Comparison of ENCODE assay signal across 31 cellular contexts in the genomic region with DNA sequence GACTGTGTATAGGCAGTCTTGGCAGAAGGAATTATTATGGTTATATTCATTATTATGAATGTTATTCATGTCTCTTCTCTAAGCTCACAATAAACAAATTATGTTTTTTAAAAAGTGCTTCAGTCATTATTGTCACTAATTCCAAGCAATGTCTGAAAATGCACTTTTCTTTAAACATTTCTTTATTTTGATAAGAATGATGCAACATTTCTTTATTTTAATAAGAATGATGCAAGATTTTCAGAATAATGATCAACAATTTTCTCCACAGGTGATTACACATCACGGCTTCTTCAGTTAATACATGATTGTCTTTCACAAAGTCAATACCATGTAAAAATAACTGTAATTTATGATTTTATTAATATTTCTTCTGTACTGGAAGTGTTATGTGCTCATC. TPM values are rescaled to one million over a fixed set of nuclear protein-coding genes. Genes with fewer than 3 reads are reported as not detected.
DNase-seq lines count a peak whose midpoint lies in the region; ATAC-seq, FAIRE-seq and TF ChIP-seq lines count a peak whose summit lies in the region.
"Had no signal": no experiment of that assay in that cellular context is flagged by ENCODE, and none has a peak within 500 bp of the region (broad histone marks: within the 10 kb centered on the region; RNA-seq: fewer than 3 reads in every experiment).

No MANE protein-coding gene starts in this region.

- TF ChIP-seq POLR2A in HepG2 (IDR thresholded peaks at IDR 0.05; ENCODE audit: insufficient read depth in 1 of 2, low read depth in 2 of 2, low read length in 2 of 2) (no peak), right lobe of liver (IDR thresholded peaks at IDR 0.05) (no peak), ovary (IDR thresholded peaks at IDR 0.05) (no peak)

- H3K79me2 ChIP-seq in HepG2 (ENCODE audit: insufficient read depth, low read length), result no peaks in the 10 kb centered on the region

- no peaks in the 10 kb centered on the region for H3K9me3 ChIP-seq in HepG2 (ENCODE audit: low read length)
- H3K9me3 ChIP-seq in right lobe of liver, result no peaks in the 10 kb centered on the region
- no peaks in the 10 kb centered on the region for H3K9me3 ChIP-seq in kidney (ENCODE audit: control insufficient read depth in 1 of 2, low read length in 2 of 2)
- no peaks in the 10 kb centered on the region for H3K9me3 ChIP-seq in ovary
- H3K9me3 ChIP-seq: BE2C, BLaER1 had no signal

- ATAC-seq in HepG2 (no peak), right lobe of liver (no peak), HG02610 (IDR thresholded peaks at IDR 0.05; ENCODE audit: unreplicated experiment) (no peak), HG03457 (IDR thresholded peaks at IDR 0.05; ENCODE audit: unreplicated experiment) (no peak)
- ATAC-seq: GM12878 had no signal

- no peak overlapping the region for H3K4me3 ChIP-seq in HepG2 (replicated peaks in 1 of 3; ENCODE audit: insufficient read depth in 1 of 3, low read depth in 2 of 3, low read length in 3 of 3)
- no peak overlapping the region for H3K4me3 ChIP-seq in right lobe of liver
- no peak overlapping the region for H3K4me3 ChIP-seq in kidney (ENCODE audit: low read length in 2 of 2)
- no peak overlapping the region for H3K4me3 ChIP-seq in ovary
- H3K4me3 ChIP-seq: BLaER1, GM12878 had no signal

- TF ChIP-seq EP300 in HepG2 (IDR thresholded peaks at IDR 0.05; ENCODE audit: low read depth in 2 of 2, low read length in 2 of 2) (no peak), HepG2 (CRISPR knock-in tag; IDR thresholded peaks at IDR 0.05; ENCODE audit: borderline replicate concordance) (no peak), ovary (IDR thresholded peaks at IDR 0.05) (no peak)

- intact Hi-C loops in HepG2 (cut with micrococcal nuclease; ENCODE audit: unreplicated experiment) (no loop called here), right lobe of liver (cut with DNase I) (no loop called here), kidney (cut with DNase I) (no loop called here), ovary (cut with DNase I) (no loop called here)

- TF ChIP-seq CTCF in HepG2 (CRISPR knock-in tag; IDR thresholded peaks at IDR 0.05), result no peak
- TF ChIP-seq CTCF in right lobe of liver (IDR thresholded peaks at IDR 0.05), result no peak
- no peak for TF ChIP-seq CTCF in kidney (IDR thresholded peaks at IDR 0.05; ENCODE audit: borderline replicate concordance, extremely low read depth, insufficient read depth)
- no peak for TF ChIP-seq CTCF in ovary (IDR thresholded peaks at IDR 0.05)

- H3K4me1 ChIP-seq in HepG2 (ENCODE audit: insufficient read depth, low read length) (no peaks in the 10 kb centered on the region), right lobe of liver (no peaks in the 10 kb centered on the region), kidney (ENCODE audit: control insufficient read depth in 1 of 2, insufficient read depth in 1 of 2, low read depth in 1 of 2, low read length in 2 of 2) (no peaks in the 10 kb centered on the region), ovary (ENCODE audit: insufficient read depth) (no peaks in the 10 kb centered on the region)
- H3K4me1 ChIP-seq: BE2C, BLaER1 had no signal

- H4K20me1 ChIP-seq in HepG2 (ENCODE audit: insufficient read depth, low read length), result no peaks in the 10 kb centered on the region
- H4K20me1 ChIP-seq: BLaER1 had no signal

- TF ChIP-seq RAD21 in HepG2 (CRISPR knock-in tag; IDR thresholded peaks at IDR 0.05), result no peak

- in situ Hi-C loops in HepG2 (cut with HindIII; ENCODE audit: extremely low pct_ligation_motif_present, low pct_unique_long_range_greater_than_20kb), result no loop called here

- H3K27ac ChIP-seq in HepG2 (ENCODE audit: extremely low read length, insufficient read depth, low read length), result no peak overlapping the region
- H3K27ac ChIP-seq in right lobe of liver, result no peak overlapping the region
- H3K27ac ChIP-seq in kidney (ENCODE audit: low read depth in 2 of 2, low read length in 2 of 2), result no peak overlapping the region
- H3K27ac ChIP-seq in ovary, result no peak overlapping the region
- H3K27ac ChIP-seq: 22Rv1, BLaER1 had no signal

- H3K27me3 ChIP-seq in HepG2 (ENCODE audit: control insufficient read depth in 1 of 2, insufficient read depth in 2 of 2, low read length in 2 of 2) (no peaks in the 10 kb centered on the region), right lobe of liver (no peaks in the 10 kb centered on the region), ovary (no peaks in the 10 kb centered on the region)
- H3K27me3 ChIP-seq: BE2C had no signal

- no peak overlapping the region for H2AFZ ChIP-seq in HepG2 (ENCODE audit: low read length)

- DNase-seq in HepG2 (ENCODE audit: low spot score), result no peak
- no peak for DNase-seq in right lobe of liver
- no peak for DNase-seq in kidney
- DNase-seq in ovary, result no peak
- DNase-seq: ACHN; BE2C; C1 segment of cervical spinal cord; CD4-positive, alpha-beta memory T cell; CD4-positive, CD25-positive, alpha-beta regulatory T cell; CD8-positive, alpha-beta memory T cell; COR-L47; DMS 273 treated with DMSO at 0.1 percent for 48 hours; DMS153; DMS53; DMS79; DND-41; EL; GDM1 had no signal

- BruUV-seq in HepG2 (replicated peaks; lab: Mats Ljungman, UMichigan), result no TSS peak

- no peak overlapping the region for H3K4me2 ChIP-seq in HepG2 (ENCODE audit: low read depth, low read length)
- H3K4me2 ChIP-seq: BLaER1 had no signal

- 18% methylated on average over 1 of the region's 1 CpG for WGBS in HepG2 (ENCODE audit: low lambda C conversion rate)
- WGBS in right lobe of liver (ENCODE audit: insufficient coverage, low coverage, low lambda C conversion rate, missing lambda C conversion rate), result 69% methylated on average over 1 of the region's 1 CpG
- WGBS in ovary, 3 donors, result 79 to 92% (median 86%) methylated on average over 1 of the region's 1 CpG

- FAIRE-seq in HepG2 (lab: Jason Lieb, UNC) (no peak), colon (lab: Jason Lieb, UNC) (peak; percentile 82), kidney (lab: Jason Lieb, UNC) (peak; percentile 8)
- FAIRE-seq: GM12878, GM19239 had no signal

- CTCF ChIA-PET in HepG2 (lab: Yijun Ruan, JAX; ENCODE audit: low intra/inter-chr PET ratio, low total read pairs), result no interaction called here

- no peaks in the 10 kb centered on the region for H3K36me3 ChIP-seq in HepG2 (replicated peaks in 1 of 2; ENCODE audit: control insufficient read depth in 1 of 2, insufficient read depth in 2 of 2, low read length in 2 of 2)
- no peaks in the 10 kb centered on the region for H3K36me3 ChIP-seq in right lobe of liver
- no peaks in the 10 kb centered on the region for H3K36me3 ChIP-seq in kidney (ENCODE audit: control insufficient read depth in 1 of 2, insufficient read depth in 2 of 2, low read length in 2 of 2)
- no peaks in the 10 kb centered on the region for H3K36me3 ChIP-seq in ovary
- H3K36me3 ChIP-seq: BE2C, BLaER1 had no signal

- POLR2A ChIA-PET in HepG2 (lab: Yijun Ruan, JAX), result no interaction called here

- H3K9ac ChIP-seq in HepG2 (ENCODE audit: insufficient read depth, low read depth, low read length) (no peak overlapping the region), kidney (ENCODE audit: low read length in 2 of 2) (no peak overlapping the region)
- H3K9ac ChIP-seq: BLaER1 had no signal

RNA-seq across cellular contexts. Expression of gene MAGEA4, which starts 22.7 kb away (rescaled TPM):
- not detected in 2 replicates for total RNA-seq in HepG2 (2016; rRNA removed; fragmentation: Illumina TruSeq; extraction: Trizol)
- not detected in 2 replicates for total RNA-seq in HepG2 (2016; cell fraction: cytosol; rRNA removed; fragmentation: Illumina TruSeq; extraction: Trizol; ENCODE audit: low read depth)
- not detected in 2 replicates for total RNA-seq in HepG2 (2016; cell fraction: insoluble cytoplasmic fraction; rRNA removed; fragmentation: Illumina TruSeq; extraction: Trizol)
- not detected in 2 replicates for total RNA-seq in HepG2 (2016; cell fraction: membrane; rRNA removed; fragmentation: Illumina TruSeq; extraction: Trizol)
- total RNA-seq in HepG2 (2016; cell fraction: nucleus; rRNA removed; fragmentation: Illumina TruSeq; extraction: Trizol), result not detected in 2 replicates
- polyA plus RNA-seq in HepG2 (2011; rRNA removed), result not detected in 2 replicates
- polyA plus RNA-seq in HepG2 (2011; cell fraction: cytosol; rRNA removed), result not detected in 2 replicates
- polyA plus RNA-seq in HepG2 (2011; cell fraction: nucleus; rRNA removed), result not detected in 2 replicates
- polyA plus RNA-seq in HepG2 (2012), result not detected in 2 replicates
- polyA plus RNA-seq in HepG2 (2016; cell fraction: cytosol; fragmentation: Illumina TruSeq; extraction: Trizol; ENCODE audit: low read depth), result not detected in 2 replicates
- not detected in 2 replicates for polyA plus RNA-seq in HepG2 (2016; cell fraction: insoluble cytoplasmic fraction; fragmentation: Illumina TruSeq; extraction: Trizol; ENCODE audit: low read depth)
- polyA plus RNA-seq in HepG2 (2016; cell fraction: membrane; fragmentation: Illumina TruSeq; extraction: Trizol; ENCODE audit: low read depth), result not detected in 2 replicates
- polyA plus RNA-seq in HepG2 (2016; cell fraction: nucleus; fragmentation: Illumina TruSeq; extraction: Trizol; ENCODE audit: insufficient read depth, low read depth), result not detected in 2 replicates
- polyA minus RNA-seq in HepG2 (2011; rRNA and poly(A)+ RNA removed; ENCODE audit: low replicate concordance), result not detected in 2 replicates
- polyA minus RNA-seq in HepG2 (2011; cell fraction: cytosol; rRNA and poly(A)+ RNA removed), result not detected in 2 replicates
- not detected in 2 replicates for polyA minus RNA-seq in HepG2 (2011; cell fraction: nucleus; rRNA and poly(A)+ RNA removed)
- not detected for total RNA-seq in right lobe of liver
- not detected for total RNA-seq in kidney
- not detected for polyA plus RNA-seq in kidney (ENCODE audit: insufficient read depth, low read depth, low replicate concordance)
- not detected for total RNA-seq in ovary
- polyA plus RNA-seq in ovary, result not detected
- total RNA-seq: A172; A673; CD4-positive, alpha-beta memory T cell; CD4-positive, CD25-positive, alpha-beta regulatory T cell; CD8-positive, alpha-beta memory T cell; Daoy; G401; GM12878 had no signal
- polyA plus RNA-seq: AG04450; CD14-positive monocyte; CD4-positive, alpha-beta memory T cell; CD4-positive, CD25-positive, alpha-beta regulatory T cell; CD8-positive, alpha-beta memory T cell; GM12878 had no signal

RNA-seq across cellular contexts. Expression of gene GABRE, which starts 39.1 kb away (rescaled TPM):
- total RNA-seq in HepG2 (2016; rRNA removed; fragmentation: Illumina TruSeq; extraction: Trizol) (2.6 and 12.2 TPM in 2 replicates), right lobe of liver (1 to 10 TPM; 1.2 to 8.4 (median 5.5) TPM), kidney (16.6 TPM), ovary (10 to 100 TPM in 4 of 7 donors, 1 to 10 TPM in 3; 2.1 to 24.7 (median 10.2) TPM)
- 1.6 and 2.6 TPM in 2 replicates for total RNA-seq in HepG2 (2016; cell fraction: cytosol; rRNA removed; fragmentation: Illumina TruSeq; extraction: Trizol; ENCODE audit: low read depth)
- 2.2 and 12.5 TPM in 2 replicates for total RNA-seq in HepG2 (2016; cell fraction: insoluble cytoplasmic fraction; rRNA removed; fragmentation: Illumina TruSeq; extraction: Trizol)
- 2.0 and 2.2 TPM in 2 replicates for total RNA-seq in HepG2 (2016; cell fraction: membrane; rRNA removed; fragmentation: Illumina TruSeq; extraction: Trizol)
- 31.1 and 42.3 TPM in 2 replicates for total RNA-seq in HepG2 (2016; cell fraction: nucleus; rRNA removed; fragmentation: Illumina TruSeq; extraction: Trizol)
- polyA plus RNA-seq in HepG2 (2011; rRNA removed) (63.7 and 66.2 TPM in 2 replicates), kidney (ENCODE audit: insufficient read depth, low read depth, low replicate concordance) (3.3 TPM), ovary (10 to 100 TPM in 1 of 2 donors, 1 to 10 TPM in 1; 2.0 to 11.0 TPM)
- polyA plus RNA-seq in HepG2 (2011; cell fraction: cytosol; rRNA removed), result 7.9 and 9.9 TPM in 2 replicates
- 509 and 579 TPM in 2 replicates for polyA plus RNA-seq in HepG2 (2011; cell fraction: nucleus; rRNA removed)
- 45.9 and 59.3 TPM in 2 replicates for polyA plus RNA-seq in HepG2 (2012)
- polyA plus RNA-seq in HepG2 (2016; cell fraction: cytosol; fragmentation: Illumina TruSeq; extraction: Trizol; ENCODE audit: low read depth), result 0.54 and 0.57 TPM in 2 replicates
- polyA plus RNA-seq in HepG2 (2016; cell fraction: insoluble cytoplasmic fraction; fragmentation: Illumina TruSeq; extraction: Trizol; ENCODE audit: low read depth), result 1.7 and 2.5 TPM in 2 replicates
- polyA plus RNA-seq in HepG2 (2016; cell fraction: membrane; fragmentation: Illumina TruSeq; extraction: Trizol; ENCODE audit: low read depth), result 1.5 and 2.0 TPM in 2 replicates
- polyA plus RNA-seq in HepG2 (2016; cell fraction: nucleus; fragmentation: Illumina TruSeq; extraction: Trizol; ENCODE audit: insufficient read depth, low read depth), result 48.8 and 52.1 TPM in 2 replicates
- polyA minus RNA-seq in HepG2 (2011; rRNA and poly(A)+ RNA removed; ENCODE audit: low replicate concordance), result 115 and 431 TPM in 2 replicates
- 5.2 and 6.2 TPM in 2 replicates for polyA minus RNA-seq in HepG2 (2011; cell fraction: cytosol; rRNA and poly(A)+ RNA removed)
- 361 and 396 TPM in 2 replicates for polyA minus RNA-seq in HepG2 (2011; cell fraction: nucleus; rRNA and poly(A)+ RNA removed)
- total RNA-seq: A673; CD4-positive, alpha-beta memory T cell; CD4-positive, CD25-positive, alpha-beta regulatory T cell; CD8-positive, alpha-beta memory T cell; G401 had no signal
- polyA plus RNA-seq: CD14-positive monocyte; CD4-positive, alpha-beta memory T cell; CD4-positive, CD25-positive, alpha-beta regulatory T cell; CD8-positive, alpha-beta memory T cell had no signal
